In the genomic region with DNA sequence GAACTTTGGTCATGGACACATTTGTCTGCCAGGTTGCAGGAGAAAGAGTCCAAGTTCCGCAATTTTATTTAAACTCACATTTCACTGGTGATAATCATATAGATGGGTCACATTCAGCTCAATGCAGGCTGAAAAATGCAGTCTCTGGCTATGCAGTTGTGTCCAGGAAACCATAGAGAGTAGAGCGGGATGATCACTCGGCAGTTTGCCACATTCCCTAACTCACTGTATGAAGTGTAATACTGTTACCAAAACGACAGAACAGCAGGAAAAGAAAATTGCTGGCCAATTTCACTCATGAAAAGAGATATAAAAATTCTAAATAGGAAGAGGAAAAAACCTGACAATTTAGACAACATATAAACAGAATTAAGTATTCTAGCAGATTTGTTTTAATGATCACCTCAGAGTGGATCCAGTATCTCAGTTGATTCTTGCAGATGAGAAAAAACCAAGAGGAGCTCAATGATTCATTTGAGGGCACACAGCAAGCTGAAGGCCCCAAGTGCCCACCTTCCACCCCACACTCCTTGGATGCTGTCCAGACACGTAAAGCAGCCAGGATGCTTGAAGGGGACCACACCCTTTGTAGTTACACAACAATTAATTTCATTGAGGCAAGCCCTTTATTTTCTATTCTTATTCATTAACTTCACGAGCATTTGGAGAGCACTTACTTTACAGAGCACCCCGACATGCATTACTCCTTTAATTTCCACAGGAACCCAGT, we compare ENCODE assay signal across 2 cellular contexts.
TF ChIP-seq lines count a peak whose summit lies in the region.

No MANE protein-coding gene starts in this region.

TF ChIP-seq in liver, 16 proteins besides CTCF, POLR2A, EP300 and RAD21:
- no peak for TF ChIP-seq NR2F2 (IDR thresholded peaks at IDR 0.05)
- TF ChIP-seq HNF4A (conservative IDR thresholded peaks at IDR 0.05): peak; percentile 32 to 60
- peak in 1 of 2 donors; percentile 6 for TF ChIP-seq RXRA (IDR thresholded peaks at IDR 0.05)

TF ChIP-seq in HepG2, 621 proteins besides CTCF, POLR2A, EP300 and RAD21:
- TF ChIP-seq FOXA1 (IDR thresholded peaks at IDR 0.05) (no peak), FOXA1 (CRISPR knock-in tag; IDR thresholded peaks at IDR 0.05) (no peak), KLF11 (CRISPR knock-in tag; IDR thresholded peaks at IDR 0.05) (no peak), SUZ12 (IDR thresholded peaks at IDR 0.05; ENCODE audit: low read depth, low read length) (no peak), KLF12 (CRISPR knock-in tag; IDR thresholded peaks at IDR 0.05; ENCODE audit: borderline replicate concordance) (no peak), SIX4 (CRISPR knock-in tag; IDR thresholded peaks at IDR 0.05) (no peak)
- TF ChIP-seq, protein P1, sequence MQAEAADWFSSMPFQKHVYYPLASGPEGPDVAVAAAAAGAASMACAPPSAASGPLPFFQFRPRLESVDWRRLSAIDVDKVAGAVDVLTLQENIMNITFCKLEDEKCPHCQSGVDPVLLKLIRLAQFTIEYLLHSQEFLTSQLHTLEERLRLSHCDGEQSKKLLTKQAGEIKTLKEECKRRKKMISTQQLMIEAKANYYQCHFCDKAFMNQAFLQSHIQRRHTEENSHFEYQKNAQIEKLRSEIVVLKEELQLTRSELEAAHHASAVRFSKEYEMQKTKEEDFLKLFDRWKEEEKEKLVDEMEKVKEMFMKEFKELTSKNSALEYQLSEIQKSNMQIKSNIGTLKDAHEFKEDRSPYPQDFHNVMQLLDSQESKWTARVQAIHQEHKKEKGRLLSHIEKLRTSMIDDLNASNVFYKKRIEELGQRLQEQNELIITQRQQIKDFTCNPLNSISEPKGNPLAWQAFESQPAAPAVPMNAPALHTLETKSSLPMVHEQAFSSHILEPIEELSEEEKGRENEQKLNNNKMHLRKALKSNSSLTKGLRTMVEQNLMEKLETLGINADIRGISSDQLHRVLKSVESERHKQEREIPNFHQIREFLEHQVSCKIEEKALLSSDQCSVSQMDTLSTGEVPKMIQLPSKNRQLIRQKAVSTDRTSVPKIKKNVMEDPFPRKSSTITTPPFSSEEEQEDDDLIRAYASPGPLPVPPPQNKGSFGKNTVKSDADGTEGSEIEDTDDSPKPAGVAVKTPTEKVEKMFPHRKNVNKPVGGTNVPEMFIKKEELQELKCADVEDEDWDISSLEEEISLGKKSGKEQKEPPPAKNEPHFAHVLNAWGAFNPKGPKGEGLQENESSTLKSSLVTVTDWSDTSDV (CRISPR knock-in tag; IDR thresholded peaks at IDR 0.05): no peak
- TF ChIP-seq, protein P2, sequence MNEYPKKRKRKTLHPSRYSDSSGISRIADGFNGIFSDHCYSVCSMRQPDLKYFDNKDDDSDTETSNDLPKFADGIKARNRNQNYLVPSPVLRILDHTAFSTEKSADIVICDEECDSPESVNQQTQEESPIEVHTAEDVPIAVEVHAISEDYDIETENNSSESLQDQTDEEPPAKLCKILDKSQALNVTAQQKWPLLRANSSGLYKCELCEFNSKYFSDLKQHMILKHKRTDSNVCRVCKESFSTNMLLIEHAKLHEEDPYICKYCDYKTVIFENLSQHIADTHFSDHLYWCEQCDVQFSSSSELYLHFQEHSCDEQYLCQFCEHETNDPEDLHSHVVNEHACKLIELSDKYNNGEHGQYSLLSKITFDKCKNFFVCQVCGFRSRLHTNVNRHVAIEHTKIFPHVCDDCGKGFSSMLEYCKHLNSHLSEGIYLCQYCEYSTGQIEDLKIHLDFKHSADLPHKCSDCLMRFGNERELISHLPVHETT (CRISPR knock-in tag; conservative IDR thresholded peaks at IDR 0.05): no peak
- TF ChIP-seq, protein P3, sequence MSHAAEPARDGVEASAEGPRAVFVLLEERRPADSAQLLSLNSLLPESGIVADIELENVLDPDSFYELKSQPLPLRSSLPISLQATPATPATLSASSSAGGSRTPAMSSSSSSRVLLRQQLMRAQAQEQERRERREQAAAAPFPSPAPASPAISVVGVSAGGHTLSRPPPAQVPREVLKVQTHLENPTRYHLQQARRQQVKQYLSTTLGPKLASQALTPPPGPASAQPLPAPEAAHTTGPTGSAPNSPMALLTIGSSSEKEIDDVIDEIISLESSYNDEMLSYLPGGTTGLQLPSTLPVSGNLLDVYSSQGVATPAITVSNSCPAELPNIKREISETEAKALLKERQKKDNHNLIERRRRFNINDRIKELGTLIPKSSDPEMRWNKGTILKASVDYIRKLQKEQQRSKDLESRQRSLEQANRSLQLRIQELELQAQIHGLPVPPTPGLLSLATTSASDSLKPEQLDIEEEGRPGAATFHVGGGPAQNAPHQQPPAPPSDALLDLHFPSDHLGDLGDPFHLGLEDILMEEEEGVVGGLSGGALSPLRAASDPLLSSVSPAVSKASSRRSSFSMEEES (CRISPR knock-in tag; IDR thresholded peaks at IDR 0.05): no peak
- TF ChIP-seq, protein P4, sequence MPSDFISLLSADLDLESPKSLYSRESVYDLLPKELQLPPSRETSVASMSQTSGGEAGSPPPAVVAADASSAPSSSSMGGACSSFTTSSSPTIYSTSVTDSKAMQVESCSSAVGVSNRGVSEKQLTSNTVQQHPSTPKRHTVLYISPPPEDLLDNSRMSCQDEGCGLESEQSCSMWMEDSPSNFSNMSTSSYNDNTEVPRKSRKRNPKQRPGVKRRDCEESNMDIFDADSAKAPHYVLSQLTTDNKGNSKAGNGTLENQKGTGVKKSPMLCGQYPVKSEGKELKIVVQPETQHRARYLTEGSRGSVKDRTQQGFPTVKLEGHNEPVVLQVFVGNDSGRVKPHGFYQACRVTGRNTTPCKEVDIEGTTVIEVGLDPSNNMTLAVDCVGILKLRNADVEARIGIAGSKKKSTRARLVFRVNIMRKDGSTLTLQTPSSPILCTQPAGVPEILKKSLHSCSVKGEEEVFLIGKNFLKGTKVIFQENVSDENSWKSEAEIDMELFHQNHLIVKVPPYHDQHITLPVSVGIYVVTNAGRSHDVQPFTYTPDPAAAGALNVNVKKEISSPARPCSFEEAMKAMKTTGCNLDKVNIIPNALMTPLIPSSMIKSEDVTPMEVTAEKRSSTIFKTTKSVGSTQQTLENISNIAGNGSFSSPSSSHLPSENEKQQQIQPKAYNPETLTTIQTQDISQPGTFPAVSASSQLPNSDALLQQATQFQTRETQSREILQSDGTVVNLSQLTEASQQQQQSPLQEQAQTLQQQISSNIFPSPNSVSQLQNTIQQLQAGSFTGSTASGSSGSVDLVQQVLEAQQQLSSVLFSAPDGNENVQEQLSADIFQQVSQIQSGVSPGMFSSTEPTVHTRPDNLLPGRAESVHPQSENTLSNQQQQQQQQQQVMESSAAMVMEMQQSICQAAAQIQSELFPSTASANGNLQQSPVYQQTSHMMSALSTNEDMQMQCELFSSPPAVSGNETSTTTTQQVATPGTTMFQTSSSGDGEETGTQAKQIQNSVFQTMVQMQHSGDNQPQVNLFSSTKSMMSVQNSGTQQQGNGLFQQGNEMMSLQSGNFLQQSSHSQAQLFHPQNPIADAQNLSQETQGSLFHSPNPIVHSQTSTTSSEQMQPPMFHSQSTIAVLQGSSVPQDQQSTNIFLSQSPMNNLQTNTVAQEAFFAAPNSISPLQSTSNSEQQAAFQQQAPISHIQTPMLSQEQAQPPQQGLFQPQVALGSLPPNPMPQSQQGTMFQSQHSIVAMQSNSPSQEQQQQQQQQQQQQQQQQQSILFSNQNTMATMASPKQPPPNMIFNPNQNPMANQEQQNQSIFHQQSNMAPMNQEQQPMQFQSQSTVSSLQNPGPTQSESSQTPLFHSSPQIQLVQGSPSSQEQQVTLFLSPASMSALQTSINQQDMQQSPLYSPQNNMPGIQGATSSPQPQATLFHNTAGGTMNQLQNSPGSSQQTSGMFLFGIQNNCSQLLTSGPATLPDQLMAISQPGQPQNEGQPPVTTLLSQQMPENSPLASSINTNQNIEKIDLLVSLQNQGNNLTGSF (CRISPR knock-in tag; IDR thresholded peaks at IDR 0.05): no peak
